20 cellular contexts compared by ENCODE assay signal in the genomic region with DNA sequence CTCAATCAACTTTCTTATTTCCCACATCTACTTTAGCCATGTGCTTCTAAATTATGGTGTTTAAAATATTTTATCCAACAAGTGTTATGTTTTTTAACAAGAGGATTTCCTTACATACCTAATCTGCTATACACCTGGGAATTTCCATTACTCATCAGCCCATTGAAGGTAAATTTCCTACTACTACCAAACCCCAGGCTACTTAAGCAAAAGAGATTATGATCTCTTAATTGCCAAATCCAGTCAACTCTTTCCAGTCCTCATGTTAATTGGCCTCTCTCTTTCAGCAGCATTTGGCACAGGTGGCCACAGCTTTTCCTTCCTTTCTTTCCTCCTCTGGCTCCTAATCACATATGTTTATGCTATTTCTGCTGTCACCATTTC. TPM values are rescaled to one million over a fixed set of nuclear protein-coding genes. Genes with fewer than 3 reads are reported as not detected.
A peak's percentile ranks its signal among the peaks of the same experiment; 100 is the strongest.
DNase-seq lines count a peak whose midpoint lies in the region; ATAC-seq and TF ChIP-seq lines count a peak whose summit lies in the region.
"Had no signal": no experiment of that assay in that cellular context is flagged by ENCODE, and none has a peak within 500 bp of the region (broad histone marks: within the 10 kb centered on the region; RNA-seq: fewer than 3 reads in every experiment).

No MANE protein-coding gene starts in this region.

- peaks cover 1% of the 10 kb centered on the region for H3K36me3 ChIP-seq in mammary epithelial cell (ENCODE audit: insufficient read depth, low read length)
- no peaks in the 10 kb centered on the region for H3K36me3 ChIP-seq in neutrophil
- peaks cover 1 to 19% of the 10 kb centered on the region in 2 donors for H3K36me3 ChIP-seq in neuronal stem cell (replicated peaks in 1 of 2; ENCODE audit: control insufficient read depth in 2 of 2, insufficient read depth in 2 of 2, low read length in 2 of 2)

- no peak overlapping the region for H3K9ac ChIP-seq in mammary epithelial cell (ENCODE audit: insufficient read depth, low read length)
- H3K9ac ChIP-seq in neuronal stem cell (ENCODE audit: low read depth, low read length, poor library complexity), result no peak overlapping the region
- H3K9ac ChIP-seq: SK-N-SH had no signal

- TF ChIP-seq CTCF in mammary epithelial cell (conservative IDR thresholded peaks at IDR 0.05 in 1 of 2, IDR thresholded peaks at IDR 0.05 in 1 of 2; ENCODE audit: extremely low read depth in 1 of 2, insufficient read depth in 1 of 2, low read depth in 1 of 2, low read length in 2 of 2), result no peak
- no peak for TF ChIP-seq CTCF in MCF 10A (IDR thresholded peaks at IDR 0.05; ENCODE audit: unreplicated experiment)
- no peak for TF ChIP-seq CTCF in neutrophil (IDR thresholded peaks at IDR 0.05)

- H3K27me3 ChIP-seq in mammary epithelial cell (ENCODE audit: insufficient read depth, low read length), result no peaks in the 10 kb centered on the region
- H3K27me3 ChIP-seq in neutrophil, result no peaks in the 10 kb centered on the region
- no peaks in the 10 kb centered on the region for H3K27me3 ChIP-seq in neuronal stem cell (ENCODE audit: control insufficient read depth in 3 of 3, insufficient read depth in 3 of 3, low read depth in 1 of 3, low read length in 3 of 3)
- H3K27me3 ChIP-seq: BE2C had no signal

- H2BK12ac ChIP-seq in neuronal stem cell (ENCODE audit: low read length), result no peak overlapping the region

- no peak overlapping the region for H2BK120ac ChIP-seq in neuronal stem cell (ENCODE audit: low read depth, low read length)

- H4K8ac ChIP-seq in neuronal stem cell (ENCODE audit: low read depth, low read length), result no peak overlapping the region

- no peaks in the 10 kb centered on the region for H4K20me1 ChIP-seq in mammary epithelial cell (ENCODE audit: insufficient read depth, low read length)

- H3K79me2 ChIP-seq in mammary epithelial cell (ENCODE audit: insufficient read depth, low read length), result no peaks in the 10 kb centered on the region

- no peak overlapping the region for H3K14ac ChIP-seq in neuronal stem cell (ENCODE audit: low read length)

- H3K36me3 Mint-ChIP-seq in MCF 10A (ENCODE audit: insufficient read depth, unreplicated experiment), result no peaks in the 10 kb centered on the region
- peaks cover 11% of the 10 kb centered on the region for H3K36me3 Mint-ChIP-seq in T-helper 17 cell (ENCODE audit: low read depth)

- H3K18ac ChIP-seq in neuronal stem cell (ENCODE audit: low read length), result no peak overlapping the region

- no peak overlapping the region for H2BK15ac ChIP-seq in neuronal stem cell (ENCODE audit: low read length)

- no peak for ATAC-seq in T-helper 17 cell
- ATAC-seq: HCT116, Panc1 had no signal

- no peaks in the 10 kb centered on the region for H3K4me1 Mint-ChIP-seq in MCF 10A (ENCODE audit: insufficient read depth, unreplicated experiment)
- peaks cover 18% of the 10 kb centered on the region for H3K4me1 Mint-ChIP-seq in T-helper 17 cell

- no peak overlapping the region for H3K4me3 ChIP-seq in mammary epithelial cell (replicated peaks in 1 of 3; ENCODE audit: insufficient read depth in 1 of 3, low read depth in 2 of 3, low read length in 3 of 3)
- H3K4me3 ChIP-seq in neutrophil (ENCODE audit: low read depth in 1 of 2, low read length in 1 of 2), result no peak overlapping the region
- H3K4me3 ChIP-seq in neuronal stem cell (ENCODE audit: low read length in 2 of 2), result no peak overlapping the region

- no peak overlapping the region for H3K27ac ChIP-seq in mammary epithelial cell (ENCODE audit: insufficient read depth, low read depth, low read length)
- H3K27ac ChIP-seq in neutrophil, result peak overlapping the region; percentile 20
- H3K27ac ChIP-seq in neuronal stem cell (replicated peaks; ENCODE audit: low read length), result no peak overlapping the region

- POLR2A ChIA-PET in MCF 10A (lab: Yijun Ruan, JAX), result no interaction called here

- H3K27me3 Mint-ChIP-seq in MCF 10A (ENCODE audit: insufficient read depth, unreplicated experiment) (no peaks in the 10 kb centered on the region), T-helper 17 cell (no peaks in the 10 kb centered on the region)

- H3K4me2 ChIP-seq in mammary epithelial cell (ENCODE audit: insufficient read depth, low read depth, low read length) (no peak overlapping the region), neuronal stem cell (ENCODE audit: insufficient read depth, low read length, poor library complexity, severe bottlenecking) (no peak overlapping the region)
- H3K4me2 ChIP-seq: SK-N-SH had no signal

- intact Hi-C loops in mammary epithelial cell (cut with micrococcal nuclease), result no loop called here
- intact Hi-C loops in MCF 10A (cut with micrococcal nuclease), result no loop called here

- H3K23ac ChIP-seq in neuronal stem cell (ENCODE audit: low read depth, low read length, poor library complexity), result no peak overlapping the region

- BruUV-seq in mammary epithelial cell (replicated peaks; lab: Mats Ljungman, UMichigan), result no TSS peak
- BruUV-seq in MCF 10A (replicated peaks; lab: Mats Ljungman, UMichigan), result no TSS peak

- H3K79me1 ChIP-seq in neuronal stem cell (ENCODE audit: low read depth, low read length), result no peaks in the 10 kb centered on the region

- H3K4ac ChIP-seq in neuronal stem cell (ENCODE audit: low read length), result no peak overlapping the region

- DNase-seq in mammary epithelial cell, result peak; percentile 40
- no peak for DNase-seq in MCF 10A (ENCODE audit: unreplicated experiment)
- peak; percentile 27 to 63 for DNase-seq in NCI-H524 (lab: John Stamatoyannopoulos, UW)
- no peak for DNase-seq in T-helper 17 cell
- no peak for DNase-seq in neuronal stem cell (ENCODE audit: low spot score)
- no peak for DNase-seq in NK-92 (lab: John Stamatoyannopoulos, UW; ENCODE audit: unreplicated experiment)
- DNase-seq: BE2C, DND-41, KG1, NCI-H1694, NCI-H2081, NCI-H774, SIG-M5, SK-N-SH had no signal

- H2BK5ac ChIP-seq in neuronal stem cell (ENCODE audit: low read length), result no peak overlapping the region

- no peaks in the 10 kb centered on the region for H3K9me3 Mint-ChIP-seq in MCF 10A (ENCODE audit: unreplicated experiment)

- H3K4me3 Mint-ChIP-seq in MCF 10A (ENCODE audit: unreplicated experiment), result no peak overlapping the region
- H3K4me3 Mint-ChIP-seq in T-helper 17 cell, result no peak overlapping the region

- no peak overlapping the region for H3K27ac Mint-ChIP-seq in MCF 10A (ENCODE audit: low read depth, unreplicated experiment)
- peak overlapping the region; percentile 14 for H3K27ac Mint-ChIP-seq in T-helper 17 cell

- no peak overlapping the region for H2AFZ ChIP-seq in mammary epithelial cell (ENCODE audit: low read depth, low read length)
- H2AFZ ChIP-seq in neuronal stem cell (ENCODE audit: low read length), result no peak overlapping the region

- H3K4me1 ChIP-seq in mammary epithelial cell (ENCODE audit: insufficient read depth, low read length) (no peaks in the 10 kb centered on the region), neutrophil (ENCODE audit: control insufficient read depth in 1 of 2, insufficient read depth in 1 of 2, low read depth in 1 of 2, low read length in 1 of 2) (peaks cover 42 to 44% of the 10 kb centered on the region in 2 experiments), neuronal stem cell (ENCODE audit: control insufficient read depth in 2 of 2, insufficient read depth in 1 of 2, low read depth in 1 of 2, low read length in 2 of 2) (no peaks in the 10 kb centered on the region)
- H3K4me1 ChIP-seq: BE2C had no signal

- dilution Hi-C loops in mammary epithelial cell (cut with HindIII; ENCODE audit: low sequenced_read_pairs), result no loop called here

- CTCF ChIA-PET in mammary epithelial cell (lab: Charles Lee; ENCODE audit: low non-redundant PET), result no interaction called here
- CTCF ChIA-PET in MCF 10A (lab: Yijun Ruan, JAX), result interaction anchor here (0.7 kb wide), 1 partner anchor 991 kb away, joined by 3 read pairs; no protein-coding TSS in a partner anchor

- H3K9me3 ChIP-seq in mammary epithelial cell (replicated peaks; ENCODE audit: insufficient read depth, low read length) (no peaks in the 10 kb centered on the region), T-helper 17 cell (ENCODE audit: control insufficient read depth, low read length, poor library complexity, severe bottlenecking) (no peaks in the 10 kb centered on the region), neutrophil (no peaks in the 10 kb centered on the region), neuronal stem cell (replicated peaks in 1 of 2; ENCODE audit: control insufficient read depth in 2 of 2, insufficient read depth in 1 of 2, low read depth in 1 of 2, low read length in 2 of 2) (no peaks in the 10 kb centered on the region)
- H3K9me3 ChIP-seq: BE2C, SK-N-SH had no signal

- no peak overlapping the region for H4K91ac ChIP-seq in neuronal stem cell (ENCODE audit: low read depth, low read length, poor library complexity)

- no peak overlapping the region for H2AK5ac ChIP-seq in neuronal stem cell (ENCODE audit: low read depth, low read length)

- in situ Hi-C loops in mammary epithelial cell (cut with MboI; ENCODE audit: low sequenced_read_pairs in 2 of 2), result no loop called here

RNA-seq across cellular contexts. Expression of gene C1orf162, which starts 5.1 kb away (rescaled TPM):
- total RNA-seq in mammary epithelial cell (under 1 TPM; 0.17 to 0.42 TPM), MCF 10A (2022) (0.77 and 1.6 TPM in 2 replicates), T-helper 17 cell (10 to 100 TPM; 31.3 to 50.8 TPM)
- 0.16 TPM for polyA plus RNA-seq in mammary epithelial cell
- not detected for polyA minus RNA-seq in mammary epithelial cell
- polyA plus RNA-seq in neuronal stem cell (2013, experiment 1 of 2), result 0.74 TPM
- 1.00 TPM for polyA plus RNA-seq in neuronal stem cell (2013, experiment 2 of 2)

RNA-seq across cellular contexts. Expression of gene ATP5PB, which starts 19.4 kb away (rescaled TPM):
- 100 to 1,000 TPM; 184 to 228 TPM for total RNA-seq in mammary epithelial cell
- polyA plus RNA-seq in mammary epithelial cell, result 364 TPM
- 141 TPM for polyA minus RNA-seq in mammary epithelial cell
- total RNA-seq in MCF 10A (2022), result 317 and 348 TPM in 2 replicates
- total RNA-seq in T-helper 17 cell, result 100 to 1,000 TPM in 1 of 2 donors, 10 to 100 TPM in 1; 86.1 to 101 TPM
- polyA plus RNA-seq in neuronal stem cell (2013, experiment 1 of 2), result 235 TPM
- polyA plus RNA-seq in neuronal stem cell (2013, experiment 2 of 2), result 233 TPM

RNA-seq across cellular contexts. Expression of gene WDR77, which starts 19.7 kb away (rescaled TPM):
- total RNA-seq in mammary epithelial cell (10 to 100 TPM; 51.8 to 71.0 TPM), MCF 10A (2022) (35.7 and 54.2 TPM in 2 replicates), T-helper 17 cell (10 to 100 TPM; 17.6 to 19.5 TPM)
- polyA plus RNA-seq in mammary epithelial cell, result 165 TPM
- 217 TPM for polyA minus RNA-seq in mammary epithelial cell
- 20.2 TPM for polyA plus RNA-seq in neuronal stem cell (2013, experiment 1 of 2)
- 20.5 TPM for polyA plus RNA-seq in neuronal stem cell (2013, experiment 2 of 2)

RNA-seq across cellular contexts. Expression of gene ADORA3, which starts 34.7 kb away (rescaled TPM):
- not detected for total RNA-seq in mammary epithelial cell
- not detected for polyA plus RNA-seq in mammary epithelial cell
- not detected for polyA minus RNA-seq in mammary epithelial cell
- not detected in 2 replicates for total RNA-seq in MCF 10A (2022)
- total RNA-seq in T-helper 17 cell, result not detected
- polyA plus RNA-seq in neuronal stem cell (2013, experiment 1 of 2), result not detected
- not detected for polyA plus RNA-seq in neuronal stem cell (2013, experiment 2 of 2)
- total RNA-seq: A673, H1, NCI-H460 had no signal
- polyA plus RNA-seq: SK-N-SH had no signal

RNA-seq across cellular contexts. Expression of gene TMIGD3, which starts 34.7 kb away (rescaled TPM):
- total RNA-seq in mammary epithelial cell (not detected), MCF 10A (2022) (not detected in 2 replicates), T-helper 17 cell (not detected)
- not detected for polyA plus RNA-seq in mammary epithelial cell
- not detected for polyA minus RNA-seq in mammary epithelial cell
- polyA plus RNA-seq in neuronal stem cell (2013, experiment 1 of 2), result not detected
- not detected for polyA plus RNA-seq in neuronal stem cell (2013, experiment 2 of 2)
- total RNA-seq: A673, H1, NCI-H460 had no signal
- polyA plus RNA-seq: H1, SK-N-SH had no signal

Comparison
In these comparisons a context has a peak if more than half of its experiments do, and no peak if none do; other contexts are left out.
1. DNase-seq: peak in mammary epithelial cell (single experiment) and NCI-H524 (2 of 2); none in MCF 10A (single experiment), T-helper 17 cell (0 of 3), neuronal stem cell (single experiment) and NK-92 (single experiment).
2. RNA of gene C1orf162, which starts 5.1 kb away (total RNA-seq): 31.3 to 50.8 TPM in T-helper 17 cell; 0.77 to 1.6 TPM in MCF 10A and 0.17 to 0.42 TPM in mammary epithelial cell; every median in the first group is over 10 times any median in the second.